ENCODE assay signal across 14 cellular contexts in genomic region chr7:27955596-27955995, GRCh38.
DNase-seq lines count a peak whose midpoint lies in the region; ATAC-seq lines count a peak whose summit lies in the region.
"Had no signal": no experiment of that assay in that cellular context is flagged by ENCODE, and none has a peak within 500 bp of the region (broad histone marks: within the 10 kb centered on the region; RNA-seq: fewer than 3 reads in every experiment).

No MANE protein-coding gene starts in this region.

- H3K27ac ChIP-seq in CD4-positive, CD25-positive, alpha-beta regulatory T cell (ENCODE audit: insufficient read depth, low read length, poor library complexity, severe bottlenecking), result no peak overlapping the region
- H3K27ac ChIP-seq in mesendoderm (ENCODE audit: low read depth, low read length), result no peak overlapping the region
- H3K27ac ChIP-seq: A549, HL-60 had no signal

- no peak for ATAC-seq in CD4-positive, CD25-positive, alpha-beta regulatory T cell (ENCODE audit: low read depth in 2 of 2)
- no peak for ATAC-seq in HG03439 (IDR thresholded peaks at IDR 0.05; ENCODE audit: unreplicated experiment)
- ATAC-seq: A549, K562 had no signal

- no peak overlapping the region for H3K18ac ChIP-seq in mesendoderm (ENCODE audit: low read length)

- H3K9ac ChIP-seq in mesendoderm (ENCODE audit: low read length), result no peak overlapping the region

- H3K4me1 ChIP-seq in CD4-positive, CD25-positive, alpha-beta regulatory T cell (ENCODE audit: control insufficient read depth, insufficient read depth, low read length, poor library complexity, severe bottlenecking), result peaks cover 28% of the 10 kb centered on the region
- no peaks in the 10 kb centered on the region for H3K4me1 ChIP-seq in mesendoderm (ENCODE audit: control insufficient read depth, low read depth, low read length)
- peaks cover 7% of the 10 kb centered on the region for H3K4me1 ChIP-seq in HAP-1
- H3K4me1 ChIP-seq: A549 had no signal

- no peak overlapping the region for H3K4me3 Mint-ChIP-seq in CD4-positive, CD25-positive, alpha-beta regulatory T cell
- no peak overlapping the region for H3K4me3 Mint-ChIP-seq in activated CD4-positive, alpha-beta T cell treated with anti-CD3 and anti-CD28 coated beads, Interleukin-2, amount 10 ng/mL, durations not matched to agents 24 days and 14 days
- H3K4me3 Mint-ChIP-seq: CD14-positive monocyte had no signal

- peaks cover 19 to 51% (median 29%) of the 10 kb centered on the region in 4 donors for H3K4me1 Mint-ChIP-seq in CD4-positive, CD25-positive, alpha-beta regulatory T cell
- peaks cover 4% of the 10 kb centered on the region for H3K4me1 Mint-ChIP-seq in activated CD4-positive, alpha-beta T cell treated with anti-CD3 and anti-CD28 coated beads, Interleukin-2, amount 10 ng/mL, durations not matched to agents 24 days and 14 days
- H3K4me1 Mint-ChIP-seq: CD14-positive monocyte had no signal

- peaks cover 0 to 1% (median 0%) of the 10 kb centered on the region in 7 donors for H3K9me3 Mint-ChIP-seq in CD4-positive, CD25-positive, alpha-beta regulatory T cell
- H3K9me3 Mint-ChIP-seq in activated CD4-positive, alpha-beta T cell treated with anti-CD3 and anti-CD28 coated beads, Interleukin-2, amount 10 ng/mL, durations not matched to agents 24 days and 14 days, result no peaks in the 10 kb centered on the region
- H3K9me3 Mint-ChIP-seq: CD14-positive monocyte had no signal

- H4K8ac ChIP-seq in mesendoderm (ENCODE audit: low read depth, low read length), result no peak overlapping the region

- H4K5ac ChIP-seq in mesendoderm (ENCODE audit: low read length), result no peak overlapping the region

- in situ Hi-C loops in HAP-1 (cut with MboI; ENCODE audit: low sequenced_read_pairs), result no loop called here

- H3K56ac ChIP-seq in mesendoderm (ENCODE audit: low read length), result no peak overlapping the region

- WGBS in mesendoderm (ENCODE audit: extremely low coverage, insufficient coverage, low lambda C conversion rate), result no CpG with 5 or more reads among the region's 2 CpGs

- no peak overlapping the region for H2BK120ac ChIP-seq in mesendoderm (ENCODE audit: low read depth, low read length)

- intact Hi-C loops in activated CD4-positive, alpha-beta T cell treated with anti-CD3 and anti-CD28 coated beads, Interleukin-2, amount 10 ng/mL, durations not matched to agents 24 days and 14 days (cut with micrococcal nuclease), result no loop called here

- no peak overlapping the region for H2BK15ac ChIP-seq in mesendoderm (replicated peaks; ENCODE audit: low read depth)

- H3K27me3 ChIP-seq in CD4-positive, CD25-positive, alpha-beta regulatory T cell (ENCODE audit: control insufficient read depth, insufficient read depth, low read length), result no peaks in the 10 kb centered on the region
- no peaks in the 10 kb centered on the region for H3K27me3 ChIP-seq in mesendoderm (ENCODE audit: insufficient read depth, low read length, poor library complexity)
- no peaks in the 10 kb centered on the region for H3K27me3 ChIP-seq in HAP-1 (ENCODE audit: low read depth)

- H3K36me3 Mint-ChIP-seq in CD4-positive, CD25-positive, alpha-beta regulatory T cell, result peaks cover 3% of the 10 kb centered on the region
- H3K36me3 Mint-ChIP-seq in activated CD4-positive, alpha-beta T cell treated with anti-CD3 and anti-CD28 coated beads, Interleukin-2, amount 10 ng/mL, durations not matched to agents 24 days and 14 days (ENCODE audit: low read depth), result no peaks in the 10 kb centered on the region

- no peaks in the 10 kb centered on the region for H3K36me3 ChIP-seq in CD4-positive, CD25-positive, alpha-beta regulatory T cell (ENCODE audit: control insufficient read depth, insufficient read depth, low read length)
- no peaks in the 10 kb centered on the region for H3K36me3 ChIP-seq in mesendoderm (ENCODE audit: control insufficient read depth, insufficient read depth, low read length)
- H3K36me3 ChIP-seq in HAP-1 (replicated peaks), result no peaks in the 10 kb centered on the region

- no peak for DNase-seq in CD4-positive, CD25-positive, alpha-beta regulatory T cell
- DNase-seq in DMS79 (lab: John Stamatoyannopoulos, UW) (peak; percentile 40), NCI-H2171 (lab: John Stamatoyannopoulos, UW) (peak; percentile 11), mesendoderm (no peak), HAP-1 (ENCODE audit: low spot score in 2 of 2) (no peak)
- DNase-seq in activated CD4-positive, alpha-beta T cell treated with anti-CD3 and anti-CD28 coated beads, Interleukin-2, amount 10 ng/mL, durations not matched to agents 24 days and 14 days, result no peak
- DNase-seq: DMS153, GF-D8, HCEC 1CT had no signal

- H3K4me2 ChIP-seq in mesendoderm (ENCODE audit: low read length), result no peak overlapping the region
- H3K4me2 ChIP-seq: A549 had no signal

- no peaks in the 10 kb centered on the region for H3K9me3 ChIP-seq in CD4-positive, CD25-positive, alpha-beta regulatory T cell (ENCODE audit: control insufficient read depth in 2 of 2, low read length in 2 of 2)
- no peaks in the 10 kb centered on the region for H3K9me3 ChIP-seq in HAP-1
- H3K9me3 ChIP-seq: A549 had no signal

- H3K4ac ChIP-seq in mesendoderm (ENCODE audit: low read depth, low read length), result peak overlapping the region; percentile 8

- H3K79me2 ChIP-seq in mesendoderm (ENCODE audit: control insufficient read depth, insufficient read depth, low read length), result no peaks in the 10 kb centered on the region

- no peak overlapping the region for H2AK5ac ChIP-seq in mesendoderm (ENCODE audit: low read length)

- H2BK5ac ChIP-seq in mesendoderm (ENCODE audit: low read length), result no peak overlapping the region

- peak overlapping the region in 2 of 3 donors; percentile 0 to 75 for H3K27ac Mint-ChIP-seq in CD4-positive, CD25-positive, alpha-beta regulatory T cell
- no peak overlapping the region for H3K27ac Mint-ChIP-seq in activated CD4-positive, alpha-beta T cell treated with anti-CD3 and anti-CD28 coated beads, Interleukin-2, amount 10 ng/mL, durations not matched to agents 24 days and 14 days
- H3K27ac Mint-ChIP-seq: CD14-positive monocyte had no signal

- H3K27me3 Mint-ChIP-seq in CD4-positive, CD25-positive, alpha-beta regulatory T cell, result no peaks in the 10 kb centered on the region
- H3K27me3 Mint-ChIP-seq in activated CD4-positive, alpha-beta T cell treated with anti-CD3 and anti-CD28 coated beads, Interleukin-2, amount 10 ng/mL, durations not matched to agents 24 days and 14 days, result no peaks in the 10 kb centered on the region

- no peak overlapping the region for H3K4me3 ChIP-seq in CD4-positive, CD25-positive, alpha-beta regulatory T cell (ENCODE audit: low read depth, low read length)
- H3K4me3 ChIP-seq in mesendoderm (ENCODE audit: low read length), result no peak overlapping the region
- H3K4me3 ChIP-seq in HAP-1, result no peak overlapping the region
- H3K4me3 ChIP-seq: A549, K562 had no signal

- H3K79me1 ChIP-seq in mesendoderm (ENCODE audit: low read length), result no peaks in the 10 kb centered on the region

- H3K23ac ChIP-seq in mesendoderm (ENCODE audit: low read length), result no peak overlapping the region

Comparison
In these comparisons a context has a peak if more than half of its experiments do, and no peak if none do; other contexts are left out.
1. DNase-seq: peak in DMS79 (single experiment) and NCI-H2171 (single experiment); none in CD4-positive, CD25-positive, alpha-beta regulatory T cell (0 of 3), mesendoderm (single experiment), HAP-1 (0 of 2) and activated CD4-positive, alpha-beta T cell treated with anti-CD3 and anti-CD28 coated beads, Interleukin-2, amount 10 ng/mL, durations not matched to agents 24 days and 14 days (single experiment).